In genomic region chr14:68786491-68787234, GRCh38 we compare ENCODE assay signal across 8 cellular contexts. TPM values are rescaled to one million over a fixed set of nuclear protein-coding genes. Genes with fewer than 3 reads are reported as not detected.
DNase-seq lines count a peak whose midpoint lies in the region; ATAC-seq, FAIRE-seq and TF ChIP-seq lines count a peak whose summit lies in the region.

No MANE protein-coding gene starts in this region.

- H3K79me2 ChIP-seq in PC-9 (ENCODE audit: low read depth): peaks cover 48% of the 10 kb centered on the region
- peaks cover 15 to 30% of the 10 kb centered on the region in 2 experiments for H3K79me2 ChIP-seq in H1 (ENCODE audit: control insufficient read depth in 1 of 2, insufficient read depth in 2 of 2, low read length in 2 of 2)

- H3K27ac ChIP-seq in CD4-positive, alpha-beta memory T cell (ENCODE audit: low read depth, low read length): peak overlapping the region; percentile 58
- H3K27ac ChIP-seq in PC-9 (peak overlapping the region; percentile 98), H1 (ENCODE audit: low read depth, low read length) (no peak overlapping the region; the same call in 1 of the 2 replicates)
- H3K27ac ChIP-seq in naive thymus-derived CD4-positive, alpha-beta T cell (ENCODE audit: low read depth, low read length): peak overlapping the region; percentile 44

- TF ChIP-seq CTCF in PC-9 (conservative IDR thresholded peaks at IDR 0.05) (no peak), H1 (IDR thresholded peaks at IDR 0.05; ENCODE audit: control extremely low read depth in 1 of 3, insufficient read depth in 1 of 3, low read depth in 1 of 3, low read length in 3 of 3) (no peak)

- CTCF ChIA-PET in CD4-positive, alpha-beta memory T cell (lab: Charles Lee; ENCODE audit: partially characterized antibody): interaction anchor here (0.6 to 14.8 kb wide), 13 partner anchors 13 to 538 kb away, joined by 3 to 238 read pairs (median 33); no protein-coding TSS in a partner anchor
- CTCF ChIA-PET in PC-9 (lab: Charles Lee): interaction anchor here (0.7 to 1.0 kb wide), 3 partner anchors 30 to 1082 kb away, joined by 3 to 4 read pairs (median 3); no protein-coding TSS in a partner anchor
- CTCF ChIA-PET in H1 (lab: Charles Lee; ENCODE audit: partially characterized antibody): interaction anchor here (0.5 to 5.9 kb wide), 10 partner anchors 12 to 853 kb away, joined by 3 to 60 read pairs (median 4); no protein-coding TSS in a partner anchor
- CTCF ChIA-PET in naive thymus-derived CD4-positive, alpha-beta T cell (lab: Charles Lee): interaction anchor here (1.3 to 12.9 kb wide), 8 partner anchors 12 to 534 kb away, joined by 3 to 219 read pairs (median 34); no protein-coding TSS in a partner anchor

- H4K5ac ChIP-seq in H1 (ENCODE audit: insufficient read length, low read depth, low read length): no peak overlapping the region

- no peak overlapping the region for H3K9ac ChIP-seq in H1 (replicated peaks in 1 of 4; ENCODE audit: extremely low read depth in 1 of 4, low read depth in 3 of 4, low read length in 3 of 4)

- TF ChIP-seq POLR2A in H1 (IDR thresholded peaks at IDR 0.05; ENCODE audit: control extremely low read depth in 1 of 2, low read depth in 2 of 2, low read length in 2 of 2): peak; percentile 25 to 78

- peaks cover 9% of the 10 kb centered on the region; the same call in 1 of the 2 replicates for H3K79me1 ChIP-seq in H1 (ENCODE audit: low read depth, low read length)

- peak overlapping the region; percentile 89 to 100 (median 94) for H3K27ac Mint-ChIP-seq in CD4-positive, alpha-beta memory T cell
- H3K27ac Mint-ChIP-seq in naive thymus-derived CD4-positive, alpha-beta T cell: peak overlapping the region; percentile 88 to 95 (median 91)

- no peak overlapping the region for H2AK5ac ChIP-seq in H1 (ENCODE audit: low read depth, low read length)

- POLR2A ChIA-PET in CD4-positive, alpha-beta memory T cell (lab: Charles Lee; ENCODE audit: partially characterized antibody): interaction anchor here (0.8 to 28.0 kb wide), 30 partner anchors 2 to 536 kb away, joined by 3 to 1973 read pairs (median 13); partner anchors contain the start of gene ZFP36L1
- POLR2A ChIA-PET in PC-9 (lab: Charles Lee; ENCODE audit: unreplicated experiment): interaction anchor here (0.6 to 1.2 kb wide), 10 partner anchors 8 to 841 kb away, joined by 3 to 29 read pairs (median 6); no protein-coding TSS in a partner anchor
- POLR2A ChIA-PET in H1 (lab: Charles Lee; ENCODE audit: partially characterized antibody): interaction anchor here (0.6 to 9.6 kb wide), 11 partner anchors 10 to 159 kb away, joined by 3 to 222 read pairs (median 4); no protein-coding TSS in a partner anchor
- POLR2A ChIA-PET in naive thymus-derived CD4-positive, alpha-beta T cell (lab: Charles Lee): interaction anchor here (0.8 to 22.1 kb wide), 19 partner anchors 9 to 845 kb away, joined by 3 to 1273 read pairs (median 7); no protein-coding TSS in a partner anchor

- H3K4me2 ChIP-seq in PC-9 (peak overlapping the region; percentile 100), H1 (ENCODE audit: insufficient read depth in 1 of 2, low read depth in 2 of 2, low read length in 2 of 2) (no peak overlapping the region)

- H4K20me1 ChIP-seq in PC-9 (ENCODE audit: insufficient read depth) (peaks cover 20% of the 10 kb centered on the region), H1 (replicated peaks in 1 of 2; ENCODE audit: control insufficient read depth in 1 of 2, insufficient read depth in 2 of 2, low read length in 2 of 2) (peaks cover 22 to 23% of the 10 kb centered on the region in 2 experiments)

- H3K23me2 ChIP-seq in H1 (ENCODE audit: low read depth, low read length): peaks cover 3% of the 10 kb centered on the region; the same call in 1 of the 2 replicates

- no peaks in the 10 kb centered on the region for H3K9me2 ChIP-seq in PC-9 (ENCODE audit: insufficient read depth)

- H3K9me3 ChIP-seq in CD4-positive, alpha-beta memory T cell (ENCODE audit: control insufficient read depth in 1 of 2, low read length in 2 of 2): no peaks in the 10 kb centered on the region
- H3K9me3 ChIP-seq in PC-9 (ENCODE audit: insufficient read depth, low read depth) (no peaks in the 10 kb centered on the region), H1 (ENCODE audit: insufficient read depth in 2 of 2, low read depth in 1 of 2, low read length in 1 of 2) (no peaks in the 10 kb centered on the region)
- H3K9me3 ChIP-seq in naive thymus-derived CD4-positive, alpha-beta T cell (ENCODE audit: control insufficient read depth in 2 of 3, low read length in 3 of 3): no peaks in the 10 kb centered on the region

- H4K8ac ChIP-seq in H1 (ENCODE audit: extremely low read depth, insufficient read depth, low read length): no peak overlapping the region

- peaks cover 0 to 7% (median 0%) of the 10 kb centered on the region in 8 donors for H3K9me3 Mint-ChIP-seq in CD4-positive, alpha-beta memory T cell
- no peaks in the 10 kb centered on the region for H3K9me3 Mint-ChIP-seq in naive thymus-derived CD4-positive, alpha-beta T cell

- no peak for TF ChIP-seq RAD21 in H1 (IDR thresholded peaks at IDR 0.05 in 1 of 2, conservative IDR thresholded peaks at IDR 0.05 in 1 of 2; ENCODE audit: low read depth in 2 of 2, low read length in 2 of 2)

- no peak for ATAC-seq in naive thymus-derived CD4-positive, alpha-beta T cell
- ATAC-seq in GM21360 (IDR thresholded peaks at IDR 0.05; ENCODE audit: unreplicated experiment): no peak

- no peak overlapping the region for H2BK120ac ChIP-seq in H1 (replicated peaks; ENCODE audit: low read depth, low read length)

- no peak overlapping the region for H3K14ac ChIP-seq in H1 (ENCODE audit: insufficient read length)

- peaks cover 63% of the 10 kb centered on the region for H3F3A ChIP-seq in PC-9 (ENCODE audit: insufficient read depth, low read depth)

- no peak for TF ChIP-seq EP300 in H1 (IDR thresholded peaks at IDR 0.05; ENCODE audit: borderline replicate concordance in 1 of 2, low read depth in 2 of 2, low read length in 2 of 2)

- no peak overlapping the region for H4K91ac ChIP-seq in H1 (replicated peaks; ENCODE audit: insufficient read length, low read length)

- peak overlapping the region in 7 of 8 donors; percentile 78 to 88 (median 81) for H3K4me3 Mint-ChIP-seq in CD4-positive, alpha-beta memory T cell
- peak overlapping the region; percentile 79 to 99 (median 84) for H3K4me3 Mint-ChIP-seq in naive thymus-derived CD4-positive, alpha-beta T cell

- peaks cover 56 to 90% (median 71%) of the 10 kb centered on the region in 4 donors for H3K4me1 Mint-ChIP-seq in CD4-positive, alpha-beta memory T cell
- H3K4me1 Mint-ChIP-seq in naive thymus-derived CD4-positive, alpha-beta T cell: peaks cover 52 to 83% (median 69%) of the 10 kb centered on the region in 7 donors

- peaks cover 78% of the 10 kb centered on the region for H3K4me1 ChIP-seq in CD4-positive, alpha-beta memory T cell (ENCODE audit: insufficient read depth, low read length)
- H3K4me1 ChIP-seq in PC-9 (replicated peaks; ENCODE audit: insufficient read depth) (peaks cover 48% of the 10 kb centered on the region), H1 (replicated peaks in 1 of 4; ENCODE audit: control insufficient read depth in 3 of 4, insufficient read depth in 4 of 4, low read length in 3 of 4) (peaks cover 0 to 22% (median 12%) of the 10 kb centered on the region in 4 experiments; a peak in 6 of 7 replicates)
- H3K4me1 ChIP-seq in naive thymus-derived CD4-positive, alpha-beta T cell (ENCODE audit: control insufficient read depth in 2 of 2, insufficient read depth in 2 of 2, low read length in 2 of 2): peaks cover 58 to 59% of the 10 kb centered on the region in 2 donors

- H2BK20ac ChIP-seq in H1 (ENCODE audit: low read length): no peak overlapping the region

- peak overlapping the region in 1 of 2 donors; percentile 32 for H3K4me3 ChIP-seq in CD4-positive, alpha-beta memory T cell (ENCODE audit: low read length in 2 of 2)
- H3K4me3 ChIP-seq in PC-9 (peak overlapping the region; percentile 95; the same call in 1 of the 2 replicates), H1 (ENCODE audit: extremely low read depth in 1 of 4, insufficient read depth in 2 of 4, low read depth in 3 of 4, low read length in 4 of 4) (no peak overlapping the region)
- H3K4me3 ChIP-seq in naive thymus-derived CD4-positive, alpha-beta T cell (ENCODE audit: low read length): peak overlapping the region; percentile 25

- H2AFZ ChIP-seq in PC-9 (no peak overlapping the region), H1 (ENCODE audit: low read length) (no peak overlapping the region)

- intact Hi-C loops in CD4-positive, alpha-beta memory T cell (cut with micrococcal nuclease): no loop called here
- intact Hi-C loops in PC-9 (cut with micrococcal nuclease; ENCODE audit: unreplicated experiment): loop anchor here (1.0 kb wide), 3 partner anchors 91 to 157 kb away; no protein-coding TSS in a partner anchor
- intact Hi-C loops in naive thymus-derived CD4-positive, alpha-beta T cell (cut with micrococcal nuclease): loop anchor here in 1 of 2 donors (2.0 to 10.0 kb wide), 6 partner anchors 54 to 502 kb away; no protein-coding TSS in a partner anchor

- no peak overlapping the region for H3K18ac ChIP-seq in H1 (ENCODE audit: extremely low read depth, low read length)

- H3K27me3 Mint-ChIP-seq in CD4-positive, alpha-beta memory T cell: no peaks in the 10 kb centered on the region
- H3K27me3 Mint-ChIP-seq in naive thymus-derived CD4-positive, alpha-beta T cell: no peaks in the 10 kb centered on the region

- H3K56ac ChIP-seq in H1 (replicated peaks; ENCODE audit: insufficient read length, low read depth, low read length): no peak overlapping the region

- no peaks in the 10 kb centered on the region for H3K27me3 ChIP-seq in CD4-positive, alpha-beta memory T cell (ENCODE audit: insufficient read depth, low read length)
- no peaks in the 10 kb centered on the region for H3K27me3 ChIP-seq in PC-9 (ENCODE audit: insufficient read depth, low read depth)
- no peaks in the 10 kb centered on the region for H3K27me3 ChIP-seq in H1 (replicated peaks in 1 of 4; ENCODE audit: control insufficient read depth in 3 of 4, extremely low read depth in 1 of 4, insufficient read depth in 3 of 4, low read length in 3 of 4)
- no peaks in the 10 kb centered on the region for H3K27me3 ChIP-seq in naive thymus-derived CD4-positive, alpha-beta T cell (ENCODE audit: control insufficient read depth in 2 of 2, insufficient read depth in 2 of 2, low read length in 2 of 2)

- DNase-seq in CD4-positive, alpha-beta memory T cell: no peak
- peak; percentile 53 to 85 for DNase-seq in PC-9
- peak in 1 of 2 experiments; percentile 60 for DNase-seq in H1 (ENCODE audit: low read depth in 1 of 2, low spot score in 2 of 2)
- DNase-seq in naive thymus-derived CD4-positive, alpha-beta T cell: no peak
- DNase-seq in stimulated activated naive CD4-positive, alpha-beta T cell treated with Interleukin-2 at 50 U/mL for 16 hours (lab: John Stamatoyannopoulos, UW): no peak
- DNase-seq in stimulated activated naive CD4-positive, alpha-beta T cell (lab: John Stamatoyannopoulos, UW): no peak
- DNase-seq in effector CD8-positive, alpha-beta T cell (lab: John Stamatoyannopoulos, UW): no peak

- no peak for FAIRE-seq in H1 (lab: Jason Lieb, UNC)

- no TSS peak for BruUV-seq in PC-9 (replicated peaks; lab: Mats Ljungman, UMichigan)

- H2BK15ac ChIP-seq in H1 (ENCODE audit: low read length): no peak overlapping the region

- peaks cover 43 to 45% of the 10 kb centered on the region in 2 donors for H3K36me3 Mint-ChIP-seq in CD4-positive, alpha-beta memory T cell
- peaks cover 16 to 50% (median 36%) of the 10 kb centered on the region in 5 donors for H3K36me3 Mint-ChIP-seq in naive thymus-derived CD4-positive, alpha-beta T cell

- peak overlapping the region; percentile 85; the same call in 1 of the 2 replicates for H2BK5ac ChIP-seq in H1 (ENCODE audit: low read depth, low read length)

- no peak overlapping the region for H2BK12ac ChIP-seq in H1 (ENCODE audit: low read depth, low read length)

- H3K36me3 ChIP-seq in CD4-positive, alpha-beta memory T cell (ENCODE audit: insufficient read depth, low read length): peaks cover 25% of the 10 kb centered on the region
- H3K36me3 ChIP-seq in PC-9 (ENCODE audit: low read depth) (peaks cover 44% of the 10 kb centered on the region), H1 (ENCODE audit: control insufficient read depth in 2 of 4, insufficient read depth in 4 of 4, low read length in 3 of 4) (peaks cover 18 to 38% (median 28%) of the 10 kb centered on the region in 4 experiments)
- peaks cover 0 to 21% (median 13%) of the 10 kb centered on the region in 3 experiments for H3K36me3 ChIP-seq in naive thymus-derived CD4-positive, alpha-beta T cell (ENCODE audit: control insufficient read depth in 2 of 3, insufficient read depth in 3 of 3, low read length in 3 of 3)

- WGBS in H1 (ENCODE audit: extremely low coverage in 1 of 2, insufficient coverage in 1 of 2, insufficient read length in 1 of 2, insufficient replicate concordance in 2 of 2, low coverage in 1 of 2, low lambda C conversion rate in 2 of 2, missing lambda C conversion rate in 1 of 2), 2 experiments: 70% methylated on average over 7 of the region's 7 CpGs; no CpG with 5 or more reads in 1 of the 2 experiments

- H3K4ac ChIP-seq in H1 (replicated peaks; ENCODE audit: insufficient read length, low read depth, low read length): no peak overlapping the region

- H3K23ac ChIP-seq in H1 (ENCODE audit: insufficient read length): no peak overlapping the region

RNA-seq across cellular contexts. Expression of gene ZFP36L1, which starts 6.2 kb away (rescaled TPM):
- 100 to 1,000 TPM; 227 to 242 TPM for total RNA-seq in CD4-positive, alpha-beta memory T cell
- 100 to 1,000 TPM in 1 of 2 donors, 10 to 100 TPM in 1; 60.3 to 127 TPM for polyA plus RNA-seq in CD4-positive, alpha-beta memory T cell
- total RNA-seq in PC-9 (2021): 179 and 237 TPM in 2 replicates
- total RNA-seq in H1 (2021; fragmentation: NEBNext Ultra II Directional; extraction: Animal tissue kit (Norgen Biotek cat#: 25700)): 132 TPM in 2 replicates
- polyA plus RNA-seq in H1 (2011; rRNA removed): 80.4 and 136 TPM in 2 replicates
- 61.9 TPM for polyA plus RNA-seq in H1 (2011; cell fraction: cytosol; rRNA removed)
- polyA plus RNA-seq in H1 (2011; cell fraction: nucleus; rRNA removed): 90.3 TPM
- polyA plus RNA-seq in H1 (2012, experiment 1 of 2): 89.6 to 126 TPM (median 117 TPM) in 4 replicates
- 56.1 TPM for polyA plus RNA-seq in H1 (2012, experiment 2 of 2)
- 127 TPM for polyA plus RNA-seq in H1 (2013, experiment 1 of 2)
- polyA plus RNA-seq in H1 (2013, experiment 2 of 2): 135 TPM
- 19.5 and 20.6 TPM in 2 replicates for polyA minus RNA-seq in H1 (2011; rRNA and poly(A)+ RNA removed)
- 132 TPM for polyA minus RNA-seq in H1 (2011; cell fraction: cytosol; rRNA and poly(A)+ RNA removed)
- 67.3 TPM for polyA minus RNA-seq in H1 (2011; cell fraction: nucleus; rRNA and poly(A)+ RNA removed)
- total RNA-seq in naive thymus-derived CD4-positive, alpha-beta T cell: 100 to 1,000 TPM in 4 of 5 experiments, 10 to 100 TPM in 1; 82.0 to 231 (median 203) TPM
- 100 to 1,000 TPM in 1 of 2 donors, 10 to 100 TPM in 1; 85.6 to 160 TPM for polyA plus RNA-seq in naive thymus-derived CD4-positive, alpha-beta T cell

Comparison
In these comparisons a context has a peak if more than half of its experiments do, and no peak if none do; other contexts are left out.
1. DNase-seq: peak in PC-9 (2 of 2); none in CD4-positive, alpha-beta memory T cell (0 of 5), naive thymus-derived CD4-positive, alpha-beta T cell (0 of 9), stimulated activated naive CD4-positive, alpha-beta T cell treated with Interleukin-2 at 50 U/mL for 16 hours (single experiment), stimulated activated naive CD4-positive, alpha-beta T cell (0 of 6) and effector CD8-positive, alpha-beta T cell (single experiment).
2. H3K4me3 ChIP-seq: peak in PC-9 (single experiment) and naive thymus-derived CD4-positive, alpha-beta T cell (single experiment); none in H1 (0 of 4).